Comparison of ENCODE assay signal across 1 cellular context in genomic region chr2:218399391-218400166, GRCh38.
A peak's percentile ranks its signal among the peaks of the same experiment; 100 is the strongest.
TF ChIP-seq lines count a peak whose summit lies in the region.

Gene CTDSP1, plus strand, starts transcription at chr2:218399868. Its CDS starts 223 bp downstream, at chr2:218400091.

TF ChIP-seq in GM12878, 131 proteins besides CTCF, POLR2A, EP300 and RAD21 (continued from another document):
- peak; percentile 71 for TF ChIP-seq ZNF687 (IDR thresholded peaks at IDR 0.05)
- TF ChIP-seq SIX5 (IDR thresholded peaks at IDR 0.05; ENCODE audit: low read depth, low read length, severe bottlenecking): no peak
- TF ChIP-seq WRNIP1 (IDR thresholded peaks at IDR 0.05; ENCODE audit: borderline replicate concordance, low read depth, low read length): no peak
- no peak for TF ChIP-seq JUND (IDR thresholded peaks at IDR 0.05; ENCODE audit: low read depth, low read length)
- no peak for TF ChIP-seq FOS (IDR thresholded peaks at IDR 0.05; ENCODE audit: borderline replicate concordance, extremely low read depth, insufficient read length)
- TF ChIP-seq FOXK2 (IDR thresholded peaks at IDR 0.05): peak; percentile 26; the same call in 1 of the 2 replicates
- TF ChIP-seq BCL3 (IDR thresholded peaks at IDR 0.05; ENCODE audit: borderline replicate concordance, insufficient read depth, low read depth, low read length, poor library complexity, severe bottlenecking): peak; percentile 37
- no peak for TF ChIP-seq SMAD1 (IDR thresholded peaks at IDR 0.05; ENCODE audit: low read depth, partially characterized antibody)
- TF ChIP-seq RCOR1 (conservative IDR thresholded peaks at IDR 0.05; ENCODE audit: low read depth, low read length): peak; percentile 96; the same call in 1 of the 2 replicates
- TF ChIP-seq NFXL1 (IDR thresholded peaks at IDR 0.05; ENCODE audit: borderline replicate concordance): no peak
- no peak for TF ChIP-seq NFYA (IDR thresholded peaks at IDR 0.05; ENCODE audit: borderline replicate concordance, low read depth, low read length)
- peak; percentile 77 for TF ChIP-seq BACH1 (IDR thresholded peaks at IDR 0.05; ENCODE audit: borderline replicate concordance)
- TF ChIP-seq POLR2AphosphoS2 (IDR thresholded peaks at IDR 0.05; ENCODE audit: low read depth, low read length): peak; percentile 61; the same call in 1 of the 2 replicates
- 0 out of 2 replicates have a peak, but pooled peaks have one; percentile 7 for TF ChIP-seq TCF7 (IDR thresholded peaks at IDR 0.05; ENCODE audit: borderline replicate concordance)
- TF ChIP-seq RELA (IDR thresholded peaks at IDR 0.05; ENCODE audit: borderline replicate concordance, partially characterized antibody): peak; percentile 43
- TF ChIP-seq EGR1 (IDR thresholded peaks at IDR 0.05; ENCODE audit: borderline replicate concordance in 1 of 2, low read depth in 2 of 2, low read length in 2 of 2): peak in 1 of 2 experiments; percentile 74; a peak in 2 of 3 replicates
- TF ChIP-seq NR2C1 (IDR thresholded peaks at IDR 0.05): no peak
- TF ChIP-seq SMARCA5 (IDR thresholded peaks at IDR 0.05): peak; percentile 69; the same call in 1 of the 2 replicates
- TF ChIP-seq SREBF2 (IDR thresholded peaks at IDR 0.05; ENCODE audit: low read length): no peak
- TF ChIP-seq ZNF217 (IDR thresholded peaks at IDR 0.05): peak; percentile 72
- TF ChIP-seq PAX5 (IDR thresholded peaks at IDR 0.05; ENCODE audit: borderline replicate concordance, low read depth, low read length): 0 out of 2 replicates have a peak, but pooled peaks have one; percentile 19
- peak; percentile 90 for TF ChIP-seq IKZF1 (conservative IDR thresholded peaks at IDR 0.05)
- peak; percentile 15; the same call in 1 of the 2 replicates for TF ChIP-seq EED (IDR thresholded peaks at IDR 0.05; ENCODE audit: low read depth)
- TF ChIP-seq GATAD2B (conservative IDR thresholded peaks at IDR 0.05; ENCODE audit: low read depth): peak; percentile 81
- 0 out of 2 replicates have a peak, but pooled peaks have one; percentile 60 for TF ChIP-seq MYB (IDR thresholded peaks at IDR 0.05; ENCODE audit: borderline replicate concordance, low read depth, low read length)
- TF ChIP-seq CBX5 (IDR thresholded peaks at IDR 0.05; ENCODE audit: low read depth): peak; percentile 65; the same call in 1 of the 2 replicates
- peak; percentile 57; the same call in 1 of the 2 replicates for TF ChIP-seq TAF1 (IDR thresholded peaks at IDR 0.05; ENCODE audit: borderline replicate concordance, low read depth, low read length)
- TF ChIP-seq KDM1A (IDR thresholded peaks at IDR 0.05; ENCODE audit: borderline replicate concordance): no peak
